Comparison of ENCODE assay signal across 1 cellular context in the genomic region with DNA sequence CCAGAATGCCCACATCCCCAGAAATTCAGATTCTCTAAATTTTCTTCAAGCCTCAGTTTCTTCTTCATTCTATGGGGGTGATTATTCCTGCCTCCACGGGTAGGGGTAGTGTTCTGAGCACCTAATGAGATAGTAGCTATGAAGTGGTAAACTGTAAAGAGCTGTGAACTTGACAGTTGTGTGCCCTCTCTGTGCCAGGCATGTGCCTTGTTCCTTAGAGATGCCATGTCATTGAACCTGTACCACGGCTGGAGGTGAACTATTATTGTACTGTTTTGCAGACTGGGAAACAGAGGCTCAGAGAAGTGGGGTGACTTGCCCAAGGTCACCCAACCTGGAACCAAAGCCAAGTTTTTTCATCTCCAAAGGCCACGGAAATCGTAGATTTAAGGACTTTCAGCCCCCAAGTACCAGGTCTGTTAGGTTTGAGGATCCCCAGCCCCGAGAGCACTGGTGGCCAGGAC.
TF ChIP-seq lines count a peak whose summit lies in the region.

No MANE protein-coding gene starts in this region.

TF ChIP-seq in HepG2, 621 proteins besides CTCF, POLR2A, EP300 and RAD21 (continued from another document and continues in another):
- TF ChIP-seq, protein P1, sequence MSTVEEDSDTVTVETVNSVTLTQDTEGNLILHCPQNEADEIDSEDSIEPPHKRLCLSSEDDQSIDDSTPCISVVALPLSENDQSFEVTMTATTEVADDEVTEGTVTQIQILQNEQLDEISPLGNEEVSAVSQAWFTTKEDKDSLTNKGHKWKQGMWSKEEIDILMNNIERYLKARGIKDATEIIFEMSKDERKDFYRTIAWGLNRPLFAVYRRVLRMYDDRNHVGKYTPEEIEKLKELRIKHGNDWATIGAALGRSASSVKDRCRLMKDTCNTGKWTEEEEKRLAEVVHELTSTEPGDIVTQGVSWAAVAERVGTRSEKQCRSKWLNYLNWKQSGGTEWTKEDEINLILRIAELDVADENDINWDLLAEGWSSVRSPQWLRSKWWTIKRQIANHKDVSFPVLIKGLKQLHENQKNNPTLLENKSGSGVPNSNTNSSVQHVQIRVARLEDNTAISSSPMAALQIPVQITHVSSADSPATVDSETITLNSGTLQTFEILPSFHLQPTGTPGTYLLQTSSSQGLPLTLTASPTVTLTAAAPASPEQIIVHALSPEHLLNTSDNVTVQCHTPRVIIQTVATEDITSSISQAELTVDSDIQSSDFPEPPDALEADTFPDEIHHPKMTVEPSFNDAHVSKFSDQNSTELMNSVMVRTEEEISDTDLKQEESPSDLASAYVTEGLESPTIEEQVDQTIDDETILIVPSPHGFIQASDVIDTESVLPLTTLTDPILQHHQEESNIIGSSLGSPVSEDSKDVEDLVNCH (CRISPR knock-in tag; IDR thresholded peaks at IDR 0.05) = no peak
- TF ChIP-seq, protein P2, sequence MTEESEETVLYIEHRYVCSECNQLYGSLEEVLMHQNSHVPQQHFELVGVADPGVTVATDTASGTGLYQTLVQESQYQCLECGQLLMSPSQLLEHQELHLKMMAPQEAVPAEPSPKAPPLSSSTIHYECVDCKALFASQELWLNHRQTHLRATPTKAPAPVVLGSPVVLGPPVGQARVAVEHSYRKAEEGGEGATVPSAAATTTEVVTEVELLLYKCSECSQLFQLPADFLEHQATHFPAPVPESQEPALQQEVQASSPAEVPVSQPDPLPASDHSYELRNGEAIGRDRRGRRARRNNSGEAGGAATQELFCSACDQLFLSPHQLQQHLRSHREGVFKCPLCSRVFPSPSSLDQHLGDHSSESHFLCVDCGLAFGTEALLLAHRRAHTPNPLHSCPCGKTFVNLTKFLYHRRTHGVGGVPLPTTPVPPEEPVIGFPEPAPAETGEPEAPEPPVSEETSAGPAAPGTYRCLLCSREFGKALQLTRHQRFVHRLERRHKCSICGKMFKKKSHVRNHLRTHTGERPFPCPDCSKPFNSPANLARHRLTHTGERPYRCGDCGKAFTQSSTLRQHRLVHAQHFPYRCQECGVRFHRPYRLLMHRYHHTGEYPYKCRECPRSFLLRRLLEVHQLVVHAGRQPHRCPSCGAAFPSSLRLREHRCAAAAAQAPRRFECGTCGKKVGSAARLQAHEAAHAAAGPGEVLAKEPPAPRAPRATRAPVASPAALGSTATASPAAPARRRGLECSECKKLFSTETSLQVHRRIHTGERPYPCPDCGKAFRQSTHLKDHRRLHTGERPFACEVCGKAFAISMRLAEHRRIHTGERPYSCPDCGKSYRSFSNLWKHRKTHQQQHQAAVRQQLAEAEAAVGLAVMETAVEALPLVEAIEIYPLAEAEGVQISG (CRISPR knock-in tag; IDR thresholded peaks at IDR 0.05) = no peak
- 0 out of 2 replicates have a peak, but pooled peaks have one; percentile 11 for TF ChIP-seq ZNF543 (CRISPR knock-in tag; IDR thresholded peaks at IDR 0.05)
- no peak for TF ChIP-seq ZBTB7A (CRISPR knock-in tag; IDR thresholded peaks at IDR 0.05)
- no peak for TF ChIP-seq ISX (CRISPR knock-in tag; conservative IDR thresholded peaks at IDR 0.05)
- TF ChIP-seq POGZ (CRISPR knock-in tag; IDR thresholded peaks at IDR 0.05) = no peak
- peak; percentile 67; the same call in 1 of the 2 replicates for TF ChIP-seq HMGA1 (CRISPR knock-in tag; conservative IDR thresholded peaks at IDR 0.05)
- no peak for TF ChIP-seq ZNF12 (CRISPR knock-in tag; IDR thresholded peaks at IDR 0.05)
- TF ChIP-seq, protein P3, sequence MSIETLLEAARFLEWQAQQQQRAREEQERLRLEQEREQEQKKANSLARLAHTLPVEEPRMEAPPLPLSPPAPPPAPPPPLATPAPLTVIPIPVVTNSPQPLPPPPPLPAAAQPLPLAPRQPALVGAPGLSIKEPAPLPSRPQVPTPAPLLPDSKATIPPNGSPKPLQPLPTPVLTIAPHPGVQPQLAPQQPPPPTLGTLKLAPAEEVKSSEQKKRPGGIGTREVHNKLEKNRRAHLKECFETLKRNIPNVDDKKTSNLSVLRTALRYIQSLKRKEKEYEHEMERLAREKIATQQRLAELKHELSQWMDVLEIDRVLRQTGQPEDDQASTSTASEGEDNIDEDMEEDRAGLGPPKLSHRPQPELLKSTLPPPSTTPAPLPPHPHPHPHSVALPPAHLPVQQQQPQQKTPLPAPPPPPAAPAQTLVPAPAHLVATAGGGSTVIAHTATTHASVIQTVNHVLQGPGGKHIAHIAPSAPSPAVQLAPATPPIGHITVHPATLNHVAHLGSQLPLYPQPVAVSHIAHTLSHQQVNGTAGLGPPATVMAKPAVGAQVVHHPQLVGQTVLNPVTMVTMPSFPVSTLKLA (IDR thresholded peaks at IDR 0.05) = no peak
- TF ChIP-seq, protein P4, sequence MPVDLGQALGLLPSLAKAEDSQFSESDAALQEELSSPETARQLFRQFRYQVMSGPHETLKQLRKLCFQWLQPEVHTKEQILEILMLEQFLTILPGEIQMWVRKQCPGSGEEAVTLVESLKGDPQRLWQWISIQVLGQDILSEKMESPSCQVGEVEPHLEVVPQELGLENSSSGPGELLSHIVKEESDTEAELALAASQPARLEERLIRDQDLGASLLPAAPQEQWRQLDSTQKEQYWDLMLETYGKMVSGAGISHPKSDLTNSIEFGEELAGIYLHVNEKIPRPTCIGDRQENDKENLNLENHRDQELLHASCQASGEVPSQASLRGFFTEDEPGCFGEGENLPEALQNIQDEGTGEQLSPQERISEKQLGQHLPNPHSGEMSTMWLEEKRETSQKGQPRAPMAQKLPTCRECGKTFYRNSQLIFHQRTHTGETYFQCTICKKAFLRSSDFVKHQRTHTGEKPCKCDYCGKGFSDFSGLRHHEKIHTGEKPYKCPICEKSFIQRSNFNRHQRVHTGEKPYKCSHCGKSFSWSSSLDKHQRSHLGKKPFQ (CRISPR knock-in tag; IDR thresholded peaks at IDR 0.05; ENCODE audit: insufficient replicate concordance) = no peak
- TF ChIP-seq PAF1 (CRISPR knock-in tag; IDR thresholded peaks at IDR 0.05) = no peak
- TF ChIP-seq ZIK1 (CRISPR knock-in tag; IDR thresholded peaks at IDR 0.05; ENCODE audit: borderline replicate concordance, low read depth) = no peak
- no peak for TF ChIP-seq CC2D1A (CRISPR knock-in tag; IDR thresholded peaks at IDR 0.05)
- TF ChIP-seq, protein P5, sequence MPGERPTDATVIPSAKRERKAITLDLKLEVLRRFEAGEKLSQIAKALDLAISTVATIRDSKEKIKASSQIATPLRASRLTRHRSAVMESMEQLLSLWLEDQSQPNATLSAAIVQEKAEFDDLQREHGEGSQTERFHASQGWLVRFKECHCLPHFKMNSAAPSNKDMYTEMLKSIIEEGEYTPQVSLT (CRISPR knock-in tag; IDR thresholded peaks at IDR 0.05; ENCODE audit: borderline replicate concordance, low read depth) = no peak
- TF ChIP-seq, protein P6, sequence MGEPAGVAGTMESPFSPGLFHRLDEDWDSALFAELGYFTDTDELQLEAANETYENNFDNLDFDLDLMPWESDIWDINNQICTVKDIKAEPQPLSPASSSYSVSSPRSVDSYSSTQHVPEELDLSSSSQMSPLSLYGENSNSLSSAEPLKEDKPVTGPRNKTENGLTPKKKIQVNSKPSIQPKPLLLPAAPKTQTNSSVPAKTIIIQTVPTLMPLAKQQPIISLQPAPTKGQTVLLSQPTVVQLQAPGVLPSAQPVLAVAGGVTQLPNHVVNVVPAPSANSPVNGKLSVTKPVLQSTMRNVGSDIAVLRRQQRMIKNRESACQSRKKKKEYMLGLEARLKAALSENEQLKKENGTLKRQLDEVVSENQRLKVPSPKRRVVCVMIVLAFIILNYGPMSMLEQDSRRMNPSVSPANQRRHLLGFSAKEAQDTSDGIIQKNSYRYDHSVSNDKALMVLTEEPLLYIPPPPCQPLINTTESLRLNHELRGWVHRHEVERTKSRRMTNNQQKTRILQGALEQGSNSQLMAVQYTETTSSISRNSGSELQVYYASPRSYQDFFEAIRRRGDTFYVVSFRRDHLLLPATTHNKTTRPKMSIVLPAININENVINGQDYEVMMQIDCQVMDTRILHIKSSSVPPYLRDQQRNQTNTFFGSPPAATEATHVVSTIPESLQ (CRISPR knock-in tag; conservative IDR thresholded peaks at IDR 0.05) = no peak
- TF ChIP-seq STAG1 (CRISPR knock-in tag; IDR thresholded peaks at IDR 0.05) = no peak
- TF ChIP-seq, protein P7, sequence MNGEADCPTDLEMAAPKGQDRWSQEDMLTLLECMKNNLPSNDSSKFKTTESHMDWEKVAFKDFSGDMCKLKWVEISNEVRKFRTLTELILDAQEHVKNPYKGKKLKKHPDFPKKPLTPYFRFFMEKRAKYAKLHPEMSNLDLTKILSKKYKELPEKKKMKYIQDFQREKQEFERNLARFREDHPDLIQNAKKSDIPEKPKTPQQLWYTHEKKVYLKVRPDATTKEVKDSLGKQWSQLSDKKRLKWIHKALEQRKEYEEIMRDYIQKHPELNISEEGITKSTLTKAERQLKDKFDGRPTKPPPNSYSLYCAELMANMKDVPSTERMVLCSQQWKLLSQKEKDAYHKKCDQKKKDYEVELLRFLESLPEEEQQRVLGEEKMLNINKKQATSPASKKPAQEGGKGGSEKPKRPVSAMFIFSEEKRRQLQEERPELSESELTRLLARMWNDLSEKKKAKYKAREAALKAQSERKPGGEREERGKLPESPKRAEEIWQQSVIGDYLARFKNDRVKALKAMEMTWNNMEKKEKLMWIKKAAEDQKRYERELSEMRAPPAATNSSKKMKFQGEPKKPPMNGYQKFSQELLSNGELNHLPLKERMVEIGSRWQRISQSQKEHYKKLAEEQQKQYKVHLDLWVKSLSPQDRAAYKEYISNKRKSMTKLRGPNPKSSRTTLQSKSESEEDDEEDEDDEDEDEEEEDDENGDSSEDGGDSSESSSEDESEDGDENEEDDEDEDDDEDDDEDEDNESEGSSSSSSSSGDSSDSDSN (CRISPR knock-in tag; IDR thresholded peaks at IDR 0.05) = no peak
- TF ChIP-seq, protein P8, sequence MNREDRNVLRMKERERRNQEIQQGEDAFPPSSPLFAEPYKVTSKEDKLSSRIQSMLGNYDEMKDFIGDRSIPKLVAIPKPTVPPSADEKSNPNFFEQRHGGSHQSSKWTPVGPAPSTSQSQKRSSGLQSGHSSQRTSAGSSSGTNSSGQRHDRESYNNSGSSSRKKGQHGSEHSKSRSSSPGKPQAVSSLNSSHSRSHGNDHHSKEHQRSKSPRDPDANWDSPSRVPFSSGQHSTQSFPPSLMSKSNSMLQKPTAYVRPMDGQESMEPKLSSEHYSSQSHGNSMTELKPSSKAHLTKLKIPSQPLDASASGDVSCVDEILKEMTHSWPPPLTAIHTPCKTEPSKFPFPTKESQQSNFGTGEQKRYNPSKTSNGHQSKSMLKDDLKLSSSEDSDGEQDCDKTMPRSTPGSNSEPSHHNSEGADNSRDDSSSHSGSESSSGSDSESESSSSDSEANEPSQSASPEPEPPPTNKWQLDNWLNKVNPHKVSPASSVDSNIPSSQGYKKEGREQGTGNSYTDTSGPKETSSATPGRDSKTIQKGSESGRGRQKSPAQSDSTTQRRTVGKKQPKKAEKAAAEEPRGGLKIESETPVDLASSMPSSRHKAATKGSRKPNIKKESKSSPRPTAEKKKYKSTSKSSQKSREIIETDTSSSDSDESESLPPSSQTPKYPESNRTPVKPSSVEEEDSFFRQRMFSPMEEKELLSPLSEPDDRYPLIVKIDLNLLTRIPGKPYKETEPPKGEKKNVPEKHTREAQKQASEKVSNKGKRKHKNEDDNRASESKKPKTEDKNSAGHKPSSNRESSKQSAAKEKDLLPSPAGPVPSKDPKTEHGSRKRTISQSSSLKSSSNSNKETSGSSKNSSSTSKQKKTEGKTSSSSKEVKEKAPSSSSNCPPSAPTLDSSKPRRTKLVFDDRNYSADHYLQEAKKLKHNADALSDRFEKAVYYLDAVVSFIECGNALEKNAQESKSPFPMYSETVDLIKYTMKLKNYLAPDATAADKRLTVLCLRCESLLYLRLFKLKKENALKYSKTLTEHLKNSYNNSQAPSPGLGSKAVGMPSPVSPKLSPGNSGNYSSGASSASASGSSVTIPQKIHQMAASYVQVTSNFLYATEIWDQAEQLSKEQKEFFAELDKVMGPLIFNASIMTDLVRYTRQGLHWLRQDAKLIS (CRISPR knock-in tag; IDR thresholded peaks at IDR 0.05) = no peak
- TF ChIP-seq MTF2 (CRISPR knock-in tag; IDR thresholded peaks at IDR 0.05; ENCODE audit: borderline replicate concordance) = no peak
- TF ChIP-seq RAD51 (IDR thresholded peaks at IDR 0.05; ENCODE audit: borderline replicate concordance) = no peak
- TF ChIP-seq TBX2 (CRISPR knock-in tag; IDR thresholded peaks at IDR 0.05; ENCODE audit: borderline replicate concordance) = no peak
- TF ChIP-seq KLF6 (CRISPR knock-in tag; IDR thresholded peaks at IDR 0.05) = no peak
- 0 out of 2 replicates have a peak, but pooled peaks have one; percentile 3 for TF ChIP-seq ZNF746 (CRISPR knock-in tag; IDR thresholded peaks at IDR 0.05)
- TF ChIP-seq, protein P9, sequence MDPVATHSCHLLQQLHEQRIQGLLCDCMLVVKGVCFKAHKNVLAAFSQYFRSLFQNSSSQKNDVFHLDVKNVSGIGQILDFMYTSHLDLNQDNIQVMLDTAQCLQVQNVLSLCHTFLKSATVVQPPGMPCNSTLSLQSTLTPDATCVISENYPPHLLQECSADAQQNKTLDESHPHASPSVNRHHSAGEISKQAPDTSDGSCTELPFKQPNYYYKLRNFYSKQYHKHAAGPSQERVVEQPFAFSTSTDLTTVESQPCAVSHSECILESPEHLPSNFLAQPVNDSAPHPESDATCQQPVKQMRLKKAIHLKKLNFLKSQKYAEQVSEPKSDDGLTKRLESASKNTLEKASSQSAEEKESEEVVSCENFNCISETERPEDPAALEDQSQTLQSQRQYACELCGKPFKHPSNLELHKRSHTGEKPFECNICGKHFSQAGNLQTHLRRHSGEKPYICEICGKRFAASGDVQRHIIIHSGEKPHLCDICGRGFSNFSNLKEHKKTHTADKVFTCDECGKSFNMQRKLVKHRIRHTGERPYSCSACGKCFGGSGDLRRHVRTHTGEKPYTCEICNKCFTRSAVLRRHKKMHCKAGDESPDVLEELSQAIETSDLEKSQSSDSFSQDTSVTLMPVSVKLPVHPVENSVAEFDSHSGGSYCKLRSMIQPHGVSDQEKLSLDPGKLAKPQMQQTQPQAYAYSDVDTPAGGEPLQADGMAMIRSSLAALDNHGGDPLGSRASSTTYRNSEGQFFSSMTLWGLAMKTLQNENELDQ (CRISPR knock-in tag; IDR thresholded peaks at IDR 0.05; ENCODE audit: borderline replicate concordance) = no peak
- 0 out of 2 replicates have a peak, but pooled peaks have one; percentile 27 for TF ChIP-seq ZBTB42 (CRISPR knock-in tag; IDR thresholded peaks at IDR 0.05)
- TF ChIP-seq, protein P10, sequence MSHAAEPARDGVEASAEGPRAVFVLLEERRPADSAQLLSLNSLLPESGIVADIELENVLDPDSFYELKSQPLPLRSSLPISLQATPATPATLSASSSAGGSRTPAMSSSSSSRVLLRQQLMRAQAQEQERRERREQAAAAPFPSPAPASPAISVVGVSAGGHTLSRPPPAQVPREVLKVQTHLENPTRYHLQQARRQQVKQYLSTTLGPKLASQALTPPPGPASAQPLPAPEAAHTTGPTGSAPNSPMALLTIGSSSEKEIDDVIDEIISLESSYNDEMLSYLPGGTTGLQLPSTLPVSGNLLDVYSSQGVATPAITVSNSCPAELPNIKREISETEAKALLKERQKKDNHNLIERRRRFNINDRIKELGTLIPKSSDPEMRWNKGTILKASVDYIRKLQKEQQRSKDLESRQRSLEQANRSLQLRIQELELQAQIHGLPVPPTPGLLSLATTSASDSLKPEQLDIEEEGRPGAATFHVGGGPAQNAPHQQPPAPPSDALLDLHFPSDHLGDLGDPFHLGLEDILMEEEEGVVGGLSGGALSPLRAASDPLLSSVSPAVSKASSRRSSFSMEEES (CRISPR knock-in tag; IDR thresholded peaks at IDR 0.05) = no peak
- no peak for TF ChIP-seq KLF12 (CRISPR knock-in tag; IDR thresholded peaks at IDR 0.05; ENCODE audit: borderline replicate concordance)
- TF ChIP-seq ZNF337 (CRISPR knock-in tag; IDR thresholded peaks at IDR 0.05; ENCODE audit: borderline replicate concordance, low read depth) = no peak
- 0 out of 2 replicates have a peak, but pooled peaks have one; percentile 7 for TF ChIP-seq ZNF761 (CRISPR knock-in tag; conservative IDR thresholded peaks at IDR 0.05)
- no peak for TF ChIP-seq ZFY (CRISPR knock-in tag; IDR thresholded peaks at IDR 0.05)
